ENCODE assay signal across 1 cellular context in the genomic region with DNA sequence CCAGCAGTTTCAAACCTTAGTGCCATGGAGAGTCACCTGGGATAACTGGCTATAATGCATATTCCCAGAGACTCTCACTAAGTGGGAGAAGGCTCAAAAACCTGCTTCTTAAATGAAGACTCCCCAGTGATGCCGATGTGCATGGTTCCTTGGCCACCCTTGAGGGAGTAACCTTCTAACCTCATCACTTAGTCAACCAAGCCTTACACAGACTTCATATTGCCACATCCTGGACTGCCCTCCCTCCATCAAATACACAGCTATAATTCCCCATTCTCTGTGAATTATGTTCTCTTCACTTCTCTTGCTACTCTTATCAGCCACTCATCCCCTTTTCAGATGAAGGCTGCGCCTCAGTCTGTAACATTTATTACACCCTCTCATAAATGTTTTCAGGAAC.
TF ChIP-seq lines count a peak whose summit lies in the region.

No MANE protein-coding gene starts in this region.

TF ChIP-seq in GM23338, 12 proteins besides CTCF, POLR2A, EP300 and RAD21 (continued from another document):
- TF ChIP-seq, protein P1, sequence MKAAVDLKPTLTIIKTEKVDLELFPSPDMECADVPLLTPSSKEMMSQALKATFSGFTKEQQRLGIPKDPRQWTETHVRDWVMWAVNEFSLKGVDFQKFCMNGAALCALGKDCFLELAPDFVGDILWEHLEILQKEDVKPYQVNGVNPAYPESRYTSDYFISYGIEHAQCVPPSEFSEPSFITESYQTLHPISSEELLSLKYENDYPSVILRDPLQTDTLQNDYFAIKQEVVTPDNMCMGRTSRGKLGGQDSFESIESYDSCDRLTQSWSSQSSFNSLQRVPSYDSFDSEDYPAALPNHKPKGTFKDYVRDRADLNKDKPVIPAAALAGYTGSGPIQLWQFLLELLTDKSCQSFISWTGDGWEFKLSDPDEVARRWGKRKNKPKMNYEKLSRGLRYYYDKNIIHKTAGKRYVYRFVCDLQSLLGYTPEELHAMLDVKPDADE (IDR thresholded peaks at IDR 0.05) = no peak
- TF ChIP-seq JUNB (IDR thresholded peaks at IDR 0.05; ENCODE audit: unreplicated experiment) = no peak
- TF ChIP-seq ZNF331 (CRISPR knock-in tag; IDR thresholded peaks at IDR 0.05; ENCODE audit: low read depth) = no peak
